In genomic region chr3:128236667-128237066, GRCh38 we compare ENCODE assay signal across 10 cellular contexts.
DNase-seq lines count a peak whose midpoint lies in the region; ATAC-seq and TF ChIP-seq lines count a peak whose summit lies in the region.
"Had no signal": no experiment of that assay in that cellular context is flagged by ENCODE, and none has a peak within 500 bp of the region (broad histone marks: within the 10 kb centered on the region; RNA-seq: fewer than 3 reads in every experiment).

No MANE protein-coding gene starts in this region.

- peak overlapping the region; percentile 36 for H4K8ac ChIP-seq in trophoblast cell (ENCODE audit: low read depth, low read length)

- peak overlapping the region; percentile 78 for H2BK5ac ChIP-seq in trophoblast cell (ENCODE audit: low read depth, low read length, poor library complexity)

- H3K9me3 ChIP-seq in trophoblast cell (ENCODE audit: insufficient read depth, low read depth, low read length), result no peaks in the 10 kb centered on the region

- peaks cover 0 to 5% of the 10 kb centered on the region in 2 donors for H3K4me1 Mint-ChIP-seq in immature natural killer cell
- H3K4me1 Mint-ChIP-seq in stimulated activated effector memory CD8-positive, alpha-beta T cell treated with anti-CD3 and anti-CD28 coated beads, Interleukin-12 subunit alpha, Interleukin-12 subunit beta, amount 100 ng/mL, for 72 hours, result peaks cover 29% of the 10 kb centered on the region

- peak overlapping the region; percentile 67 for H2BK120ac ChIP-seq in trophoblast cell (ENCODE audit: insufficient read depth, low read length, poor library complexity)

- peak overlapping the region; percentile 24 for H2BK12ac ChIP-seq in trophoblast cell (ENCODE audit: low read length)

- peaks cover 44% of the 10 kb centered on the region in 2 experiments for H3K4me1 ChIP-seq in trophoblast cell (ENCODE audit: control insufficient read depth in 1 of 2, insufficient read depth in 2 of 2, low read length in 2 of 2)

- no peak overlapping the region for H3K4me2 ChIP-seq in trophoblast cell (ENCODE audit: low read length)

- no peak overlapping the region for H3K27ac Mint-ChIP-seq in immature natural killer cell
- no peak overlapping the region for H3K27ac Mint-ChIP-seq in stimulated activated effector memory CD8-positive, alpha-beta T cell treated with anti-CD3 and anti-CD28 coated beads, Interleukin-12 subunit alpha, Interleukin-12 subunit beta, amount 100 ng/mL, for 72 hours

- H3K9ac ChIP-seq in trophoblast cell (ENCODE audit: low read length), result no peak overlapping the region

- peak overlapping the region; percentile 7 for H2AK5ac ChIP-seq in trophoblast cell (ENCODE audit: low read length)

- no CpG with 5 or more reads among the region's 8 CpGs for WGBS in trophoblast cell (ENCODE audit: extremely low coverage, insufficient coverage, insufficient read length)

- no peaks in the 10 kb centered on the region for H3K36me3 ChIP-seq in trophoblast cell (ENCODE audit: control insufficient read depth in 1 of 2, insufficient read depth in 2 of 2, low read length in 2 of 2)

- H4K12ac ChIP-seq in trophoblast cell (ENCODE audit: low read depth, low read length), result no peak overlapping the region

- H4K91ac ChIP-seq in trophoblast cell (ENCODE audit: low read depth, low read length), result peak overlapping the region; percentile 49

- H3K4ac ChIP-seq in trophoblast cell (ENCODE audit: low read depth, low read length), result peak overlapping the region; percentile 49

- no peak overlapping the region for H3K4me3 ChIP-seq in trophoblast cell (ENCODE audit: low read depth, low read length)

- no peak for TF ChIP-seq CTCF in VCaP (conservative IDR thresholded peaks at IDR 0.05)

- no peaks in the 10 kb centered on the region for H3K27me3 ChIP-seq in trophoblast cell (ENCODE audit: insufficient read depth, low read length)

- no peaks in the 10 kb centered on the region for H3K36me3 Mint-ChIP-seq in immature natural killer cell
- no peaks in the 10 kb centered on the region for H3K36me3 Mint-ChIP-seq in stimulated activated effector memory CD8-positive, alpha-beta T cell treated with anti-CD3 and anti-CD28 coated beads, Interleukin-12 subunit alpha, Interleukin-12 subunit beta, amount 100 ng/mL, for 72 hours

- H3K27ac ChIP-seq in VCaP (peak overlapping the region; percentile 71), trophoblast cell (ENCODE audit: low read depth, low read length) (peak overlapping the region; percentile 57)

- peaks cover 10% of the 10 kb centered on the region for H3K79me2 ChIP-seq in trophoblast cell (ENCODE audit: control insufficient read depth, insufficient read depth, low read length, poor library complexity)

- H3K79me1 ChIP-seq in trophoblast cell (ENCODE audit: low read length), result peaks cover 36% of the 10 kb centered on the region

- H3K23ac ChIP-seq in trophoblast cell (ENCODE audit: low read length), result no peak overlapping the region

- DNase-seq in NCI-H82 (lab: John Stamatoyannopoulos, UW) (peak; percentile 43), NCI-H82 treated with DMSO at 0.1 percent for 48 hours (lab: John Stamatoyannopoulos, UW; ENCODE audit: unreplicated experiment) (no peak), NCI-H2196 treated with DMSO at 0.1 percent for 48 hours (lab: John Stamatoyannopoulos, UW; ENCODE audit: unreplicated experiment) (peak; percentile 37), trophoblast cell (no peak), immature natural killer cell (no peak), HT-29 (ENCODE audit: low spot score) (no peak)
- no peak for DNase-seq in stimulated activated effector memory CD8-positive, alpha-beta T cell treated with anti-CD3 and anti-CD28 coated beads, Interleukin-12 subunit alpha, Interleukin-12 subunit beta, amount 100 ng/mL, for 72 hours (ENCODE audit: low spot score in 2 of 2)
- DNase-seq: 8988T; activated T-cell treated with anti-CD3 and anti-CD28 coated beads, Interleukin-2, amount 50 U/mL, for 48 hours had no signal

- no peak overlapping the region for H3K4me3 Mint-ChIP-seq in immature natural killer cell
- no peak overlapping the region for H3K4me3 Mint-ChIP-seq in stimulated activated effector memory CD8-positive, alpha-beta T cell treated with anti-CD3 and anti-CD28 coated beads, Interleukin-12 subunit alpha, Interleukin-12 subunit beta, amount 100 ng/mL, for 72 hours

- H3K18ac ChIP-seq in trophoblast cell (ENCODE audit: low read length), result no peak overlapping the region

- H3K9me3 Mint-ChIP-seq in immature natural killer cell, result no peaks in the 10 kb centered on the region
- no peaks in the 10 kb centered on the region for H3K9me3 Mint-ChIP-seq in stimulated activated effector memory CD8-positive, alpha-beta T cell treated with anti-CD3 and anti-CD28 coated beads, Interleukin-12 subunit alpha, Interleukin-12 subunit beta, amount 100 ng/mL, for 72 hours

- peak overlapping the region; percentile 35 for H3K14ac ChIP-seq in trophoblast cell (ENCODE audit: low read length)

- no peak for ATAC-seq in stimulated activated effector memory CD8-positive, alpha-beta T cell treated with anti-CD3 and anti-CD28 coated beads, Interleukin-12 subunit alpha, Interleukin-12 subunit beta, amount 100 ng/mL, for 72 hours

- no peaks in the 10 kb centered on the region for H3K27me3 Mint-ChIP-seq in immature natural killer cell (ENCODE audit: low read depth in 3 of 3)

- no peak overlapping the region for H2AFZ ChIP-seq in trophoblast cell (ENCODE audit: insufficient read depth, low read length, poor library complexity)

Comparison
In these comparisons a context has a peak if more than half of its experiments do, and no peak if none do; other contexts are left out.
1. DNase-seq: peak in NCI-H82 (single experiment) and NCI-H2196 treated with DMSO at 0.1 percent for 48 hours (single experiment); none in NCI-H82 treated with DMSO at 0.1 percent for 48 hours (single experiment), trophoblast cell (0 of 2), immature natural killer cell (0 of 3), stimulated activated effector memory CD8-positive, alpha-beta T cell treated with anti-CD3 and anti-CD28 coated beads, Interleukin-12 subunit alpha, Interleukin-12 subunit beta, amount 100 ng/mL, for 72 hours (0 of 2) and HT-29 (single experiment).